Comparison of ENCODE assay signal across 1 cellular context in the genomic region with DNA sequence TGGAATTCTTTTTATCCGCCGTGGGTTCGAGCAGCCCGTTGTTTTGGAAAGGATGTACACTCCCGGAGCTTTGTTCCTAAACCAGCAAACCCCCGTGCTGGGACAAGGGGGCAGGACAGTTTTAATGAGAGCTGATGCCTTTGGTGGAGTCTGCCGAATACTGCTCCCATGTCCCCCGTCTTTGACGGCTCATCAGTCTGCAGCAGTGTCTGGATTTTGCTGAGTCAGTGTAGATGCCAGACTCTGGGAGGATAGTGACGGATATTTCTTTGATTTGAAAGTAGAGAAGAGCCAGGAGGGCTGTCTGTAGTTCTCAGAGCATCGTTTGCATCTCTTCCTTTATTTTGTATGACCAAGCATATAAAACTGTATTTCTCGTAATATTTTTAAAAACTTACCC.
A peak's percentile ranks its signal among the peaks of the same experiment; 100 is the strongest.
TF ChIP-seq lines count a peak whose summit lies in the region.

No MANE protein-coding gene starts in this region.

TF ChIP-seq in K562, 482 proteins besides CTCF, POLR2A, EP300 and RAD21 (continued from another document):
- no peak for TF ChIP-seq ZNF699 (CRISPR knock-in tag; IDR thresholded peaks at IDR 0.05; ENCODE audit: insufficient replicate concordance)
- no peak for TF ChIP-seq CEBPB (tag; IDR thresholded peaks at IDR 0.05)
- peak; percentile 87 for TF ChIP-seq ZNF316 (IDR thresholded peaks at IDR 0.05)
- TF ChIP-seq E2F3 (CRISPR knock-in tag; IDR thresholded peaks at IDR 0.05): no peak
- TF ChIP-seq, protein P1, sequence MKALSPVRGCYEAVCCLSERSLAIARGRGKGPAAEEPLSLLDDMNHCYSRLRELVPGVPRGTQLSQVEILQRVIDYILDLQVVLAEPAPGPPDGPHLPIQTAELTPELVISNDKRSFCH (CRISPR knock-in tag; IDR thresholded peaks at IDR 0.05): no peak
- TF ChIP-seq, protein P1 (tag; IDR thresholded peaks at IDR 0.05): no peak
- TF ChIP-seq IRF2 (CRISPR knock-in tag; IDR thresholded peaks at IDR 0.05): no peak
- peak; percentile 88 for TF ChIP-seq MAFG (tag; conservative IDR thresholded peaks at IDR 0.05)
- no peak for TF ChIP-seq RBFOX2 (IDR thresholded peaks at IDR 0.05; ENCODE audit: low read depth, low read length)
- peak; percentile 72 for TF ChIP-seq MAFK (IDR thresholded peaks at IDR 0.05; ENCODE audit: low read length)
- TF ChIP-seq C11orf30 (IDR thresholded peaks at IDR 0.05; ENCODE audit: low read depth): peak; percentile 86
- TF ChIP-seq GABPB1 (CRISPR knock-in tag; IDR thresholded peaks at IDR 0.05): no peak
- TF ChIP-seq NFE2 (IDR thresholded peaks at IDR 0.05; ENCODE audit: low read depth): peak; percentile 62
- TF ChIP-seq ZNF121 (CRISPR knock-in tag; conservative IDR thresholded peaks at IDR 0.05): no peak
